10 cellular contexts compared by ENCODE assay signal in the genomic region with DNA sequence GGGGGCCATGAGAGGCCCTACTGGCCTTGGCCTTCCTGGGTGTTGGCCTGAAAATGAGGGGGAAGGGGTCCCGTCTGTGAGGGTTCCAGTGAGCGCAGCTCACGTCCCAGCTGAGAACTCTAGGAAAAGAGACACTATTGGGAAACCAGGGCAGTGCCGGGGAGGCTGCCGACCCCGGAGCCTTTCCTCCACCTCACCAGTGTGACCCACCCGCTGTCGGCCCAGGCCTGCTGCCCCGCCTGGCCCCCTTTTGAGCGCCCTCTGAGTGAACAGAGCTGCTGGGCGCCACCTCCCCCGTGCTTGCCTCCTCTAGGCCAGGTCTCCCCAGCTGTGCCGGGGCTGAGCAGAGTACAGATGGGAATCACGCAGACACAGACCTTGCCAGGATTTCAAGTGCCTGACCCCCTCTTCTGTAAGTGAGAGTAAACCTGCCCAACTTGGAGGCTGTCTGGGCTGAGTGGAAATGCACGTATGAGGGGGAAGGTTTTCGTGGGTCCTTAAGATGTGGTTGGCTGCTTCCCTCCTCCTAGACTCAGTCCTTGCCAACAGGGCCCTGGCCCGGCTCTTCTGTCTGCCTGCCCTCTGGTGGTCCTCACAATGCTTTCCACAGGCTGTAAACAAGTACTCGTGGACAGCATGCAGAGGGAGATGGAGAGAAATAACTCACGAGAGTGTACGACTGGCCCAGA. TPM values are rescaled to one million over a fixed set of nuclear protein-coding genes. Genes with fewer than 3 reads are reported as not detected.
A peak's percentile ranks its signal among the peaks of the same experiment; 100 is the strongest.
DNase-seq lines count a peak whose midpoint lies in the region; FAIRE-seq and TF ChIP-seq lines count a peak whose summit lies in the region.
"Had no signal": no experiment of that assay in that cellular context is flagged by ENCODE, and none has a peak within 500 bp of the region (broad histone marks: within the 10 kb centered on the region; RNA-seq: fewer than 3 reads in every experiment).

No MANE protein-coding gene starts in this region.

- H2BK20ac ChIP-seq in H1 (ENCODE audit: low read length), result peak overlapping the region; percentile 87

- H4K20me1 ChIP-seq in H1 (replicated peaks in 1 of 2; ENCODE audit: control insufficient read depth in 1 of 2, insufficient read depth in 2 of 2, low read length in 2 of 2), result no peaks in the 10 kb centered on the region

- no peak overlapping the region for H4K5ac ChIP-seq in H1 (ENCODE audit: insufficient read length, low read depth, low read length)

- no peak overlapping the region for H2AK5ac ChIP-seq in H1 (ENCODE audit: low read depth, low read length)

- H3K36me3 ChIP-seq in NT2/D1 (ENCODE audit: insufficient read depth, insufficient read length, low read length) (no peaks in the 10 kb centered on the region), H1 (ENCODE audit: control insufficient read depth in 2 of 4, insufficient read depth in 4 of 4, low read length in 3 of 4) (no peaks in the 10 kb centered on the region), parathyroid adenoma (ENCODE audit: control insufficient read depth, insufficient read depth, low read length) (no peaks in the 10 kb centered on the region), testis (ENCODE audit: low read depth, missing control alignments) (no peaks in the 10 kb centered on the region)

- peak overlapping the region; percentile 91; the same call in 1 of the 2 replicates for H2BK5ac ChIP-seq in H1 (ENCODE audit: low read depth, low read length)

- TF ChIP-seq EP300 in H1 (IDR thresholded peaks at IDR 0.05; ENCODE audit: borderline replicate concordance in 1 of 2, low read depth in 2 of 2, low read length in 2 of 2), result no peak

- no peaks in the 10 kb centered on the region for H3K79me1 ChIP-seq in H1 (ENCODE audit: low read depth, low read length)

- 78% methylated on average over 16 of the region's 20 CpGs; no CpG with 5 or more reads in 1 of the 2 experiments for WGBS in H1 (ENCODE audit: extremely low coverage in 1 of 2, insufficient coverage in 1 of 2, insufficient read length in 1 of 2, insufficient replicate concordance in 2 of 2, low coverage in 1 of 2, low lambda C conversion rate in 2 of 2, missing lambda C conversion rate in 1 of 2), 2 experiments
- WGBS in testis, 2 donors, result 57 to 66% methylated on average over 8 to 20 of the region's 20 CpGs

- intact Hi-C loops in testis (cut with DNase I; ENCODE audit: low total_unique reads), result no loop called here

- H3K27ac ChIP-seq in H1 (ENCODE audit: low read depth, low read length), result no peak overlapping the region
- H3K27ac ChIP-seq in parathyroid adenoma, result no peak overlapping the region
- peak overlapping the region in 1 of 2 donors; percentile 71 for H3K27ac ChIP-seq in testis

- TF ChIP-seq RAD21 in H1 (IDR thresholded peaks at IDR 0.05 in 1 of 2, conservative IDR thresholded peaks at IDR 0.05 in 1 of 2; ENCODE audit: low read depth in 2 of 2, low read length in 2 of 2), result peak in 1 of 2 experiments; percentile 30; a peak in 2 of 4 replicates

- FAIRE-seq in H1 (lab: Jason Lieb, UNC), result no peak
- FAIRE-seq: colon had no signal

- no peak overlapping the region for H3K14ac ChIP-seq in H1 (ENCODE audit: insufficient read length)

- CTCF ChIA-PET in H1 (lab: Charles Lee; ENCODE audit: partially characterized antibody), result interaction anchor here (0.6 to 6.0 kb wide), 17 partner anchors 9 to 145 kb away, joined by 3 to 58 read pairs (median 5); no protein-coding TSS in a partner anchor

- TF ChIP-seq CTCF in H1 (IDR thresholded peaks at IDR 0.05; ENCODE audit: control extremely low read depth in 1 of 3, insufficient read depth in 1 of 3, low read depth in 1 of 3, low read length in 3 of 3), result peak in 1 of 3 experiments; percentile 46; a peak in 2 of 4 replicates
- TF ChIP-seq CTCF in parathyroid adenoma (IDR thresholded peaks at IDR 0.05), result no peak
- TF ChIP-seq CTCF in testis (IDR thresholded peaks at IDR 0.05), result no peak

- no peak overlapping the region for H3K56ac ChIP-seq in H1 (replicated peaks; ENCODE audit: insufficient read length, low read depth, low read length)

- peak overlapping the region; percentile 37 for H2BK120ac ChIP-seq in H1 (replicated peaks; ENCODE audit: low read depth, low read length)

- H3K18ac ChIP-seq in H1 (ENCODE audit: extremely low read depth, low read length), result peak overlapping the region; percentile 98

- H3K9me3 ChIP-seq in NT2/D1 (ENCODE audit: insufficient read depth, low read length) (no peaks in the 10 kb centered on the region), H1 (ENCODE audit: insufficient read depth in 2 of 2, low read depth in 1 of 2, low read length in 1 of 2) (no peaks in the 10 kb centered on the region), parathyroid adenoma (ENCODE audit: control insufficient read depth, low read length) (no peaks in the 10 kb centered on the region), testis (no peaks in the 10 kb centered on the region)

- peak overlapping the region; percentile 36 for H4K91ac ChIP-seq in H1 (replicated peaks; ENCODE audit: insufficient read length, low read length)

- no peak overlapping the region for H3K4me3 ChIP-seq in NT2/D1 (ENCODE audit: insufficient read length, low read depth)
- H3K4me3 ChIP-seq in H1 (ENCODE audit: extremely low read depth in 1 of 4, insufficient read depth in 2 of 4, low read depth in 3 of 4, low read length in 4 of 4), result no peak overlapping the region
- H3K4me3 ChIP-seq in parathyroid adenoma (ENCODE audit: low read depth, low read length), result no peak overlapping the region
- H3K4me3 ChIP-seq in testis, result no peak overlapping the region

- POLR2A ChIA-PET in H1 (lab: Charles Lee; ENCODE audit: partially characterized antibody), result no interaction called here

- H2BK12ac ChIP-seq in H1 (ENCODE audit: low read depth, low read length), result peak overlapping the region; percentile 89; the same call in 1 of the 2 replicates

- H3K27me3 ChIP-seq in NT2/D1 (ENCODE audit: insufficient read depth, insufficient read length), result no peaks in the 10 kb centered on the region
- H3K27me3 ChIP-seq in H1 (replicated peaks in 1 of 4; ENCODE audit: control insufficient read depth in 3 of 4, extremely low read depth in 1 of 4, insufficient read depth in 3 of 4, low read length in 3 of 4), result no peaks in the 10 kb centered on the region
- no peaks in the 10 kb centered on the region for H3K27me3 ChIP-seq in parathyroid adenoma (ENCODE audit: control insufficient read depth, insufficient read depth, low read length)
- no peaks in the 10 kb centered on the region for H3K27me3 ChIP-seq in testis

- TF ChIP-seq POLR2A in H1 (IDR thresholded peaks at IDR 0.05; ENCODE audit: control extremely low read depth in 1 of 2, low read depth in 2 of 2, low read length in 2 of 2) (no peak), testis (IDR thresholded peaks at IDR 0.05) (no peak)

- no peaks in the 10 kb centered on the region; the same call in 1 of the 2 replicates for H3K23me2 ChIP-seq in H1 (ENCODE audit: low read depth, low read length)

- H3K9ac ChIP-seq in NT2/D1 (ENCODE audit: insufficient read length, low read depth) (peak overlapping the region; percentile 87), H1 (replicated peaks in 1 of 4; ENCODE audit: extremely low read depth in 1 of 4, low read depth in 3 of 4, low read length in 3 of 4) (no peak overlapping the region), parathyroid adenoma (no peak overlapping the region)

- H2BK15ac ChIP-seq in H1 (ENCODE audit: low read length), result peak overlapping the region; percentile 75

- H3K79me2 ChIP-seq in H1 (ENCODE audit: control insufficient read depth in 1 of 2, insufficient read depth in 2 of 2, low read length in 2 of 2) (no peaks in the 10 kb centered on the region), parathyroid adenoma (no peaks in the 10 kb centered on the region)

- H3K23ac ChIP-seq in H1 (ENCODE audit: insufficient read length), result no peak overlapping the region

- H4K8ac ChIP-seq in H1 (ENCODE audit: extremely low read depth, insufficient read depth, low read length), result 0 out of 2 replicates have a peak overlapping the region, but pooled peaks have one; percentile 3

- peak overlapping the region; percentile 46 to 57; a peak in 2 of 4 replicates for H3K4me2 ChIP-seq in H1 (ENCODE audit: insufficient read depth in 1 of 2, low read depth in 2 of 2, low read length in 2 of 2)
- H3K4me2 ChIP-seq in parathyroid adenoma (ENCODE audit: low read length), result no peak overlapping the region

- H3K4ac ChIP-seq in H1 (replicated peaks; ENCODE audit: insufficient read length, low read depth, low read length), result no peak overlapping the region

- H3K4me1 ChIP-seq in NT2/D1 (ENCODE audit: insufficient read depth, insufficient read length), result peaks cover 31% of the 10 kb centered on the region
- H3K4me1 ChIP-seq in H1 (replicated peaks in 1 of 4; ENCODE audit: control insufficient read depth in 3 of 4, insufficient read depth in 4 of 4, low read length in 3 of 4), result peaks cover 0 to 18% (median 12%) of the 10 kb centered on the region in 4 experiments; a peak in 6 of 7 replicates
- no peaks in the 10 kb centered on the region for H3K4me1 ChIP-seq in parathyroid adenoma
- no peaks in the 10 kb centered on the region for H3K4me1 ChIP-seq in testis

- peak overlapping the region; percentile 96 for H2AFZ ChIP-seq in H1 (ENCODE audit: low read length)
- H2AFZ ChIP-seq in parathyroid adenoma, result peak overlapping the region; percentile 66

- peak; percentile 85 for DNase-seq in DMS79 (lab: John Stamatoyannopoulos, UW)
- DNase-seq in NT2/D1 (ENCODE audit: low read depth, low spot score), result no peak
- DNase-seq in H1 (ENCODE audit: low read depth in 1 of 2, low spot score in 2 of 2), result peak in 1 of 2 experiments; percentile 54
- no peak for DNase-seq in COLO668 (lab: John Stamatoyannopoulos, UW; ENCODE audit: unreplicated experiment)
- DNase-seq in hepatic stellate cell (ENCODE audit: low spot score), result no peak
- DNase-seq in NOMO-1 (lab: John Stamatoyannopoulos, UW; ENCODE audit: unreplicated experiment in 2 of 2), result no peak
- DNase-seq in testis, result no peak
- DNase-seq: activated naive CD4-positive, alpha-beta T cell treated with anti-CD3 and anti-CD28 coated beads for 36 hours had no signal

TF ChIP-seq in H1, 55 proteins besides CTCF, POLR2A, EP300 and RAD21 (continues in another document):
- TF ChIP-seq RBBP5 (IDR thresholded peaks at IDR 0.05; ENCODE audit: borderline replicate concordance, low read depth, low read length) (no peak), MAFK (IDR thresholded peaks at IDR 0.05; ENCODE audit: low read depth, low read length) (no peak), RNF2 (IDR thresholded peaks at IDR 0.05; ENCODE audit: borderline replicate concordance, low read depth, low read length, missing control alignments, poor library complexity, severe bottlenecking) (no peak)

RNA-seq across cellular contexts. Expression of a gene that starts 17.3 kb away (rescaled TPM):
- 13.3 and 14.6 TPM in 2 replicates for total RNA-seq in H1 (2021; fragmentation: NEBNext Ultra II Directional; extraction: Animal tissue kit (Norgen Biotek cat#: 25700))
- polyA plus RNA-seq in H1 (2011; rRNA removed) (10.6 and 14.5 TPM in 2 replicates), testis (ENCODE audit: insufficient read depth, low read depth, low replicate concordance) (18.0 TPM)
- polyA plus RNA-seq in H1 (2011; cell fraction: cytosol; rRNA removed), result 11.0 TPM
- 54.4 TPM for polyA plus RNA-seq in H1 (2011; cell fraction: nucleus; rRNA removed)
- 10.6 to 16.4 TPM (median 15.6 TPM) in 4 replicates for polyA plus RNA-seq in H1 (2012, experiment 1 of 2)
- polyA plus RNA-seq in H1 (2012, experiment 2 of 2), result 9.9 TPM
- polyA plus RNA-seq in H1 (2013, experiment 1 of 2), result 12.9 TPM
- polyA plus RNA-seq in H1 (2013, experiment 2 of 2), result 10.7 TPM
- polyA minus RNA-seq in H1 (2011; rRNA and poly(A)+ RNA removed), result 13.4 and 18.2 TPM in 2 replicates
- polyA minus RNA-seq in H1 (2011; cell fraction: cytosol; rRNA and poly(A)+ RNA removed), result 8.7 TPM
- polyA minus RNA-seq in H1 (2011; cell fraction: nucleus; rRNA and poly(A)+ RNA removed), result 21.4 TPM
- 10 to 100 TPM; 36.3 to 37.4 TPM for total RNA-seq in testis
